8 cellular contexts compared by ENCODE assay signal in the genomic region with DNA sequence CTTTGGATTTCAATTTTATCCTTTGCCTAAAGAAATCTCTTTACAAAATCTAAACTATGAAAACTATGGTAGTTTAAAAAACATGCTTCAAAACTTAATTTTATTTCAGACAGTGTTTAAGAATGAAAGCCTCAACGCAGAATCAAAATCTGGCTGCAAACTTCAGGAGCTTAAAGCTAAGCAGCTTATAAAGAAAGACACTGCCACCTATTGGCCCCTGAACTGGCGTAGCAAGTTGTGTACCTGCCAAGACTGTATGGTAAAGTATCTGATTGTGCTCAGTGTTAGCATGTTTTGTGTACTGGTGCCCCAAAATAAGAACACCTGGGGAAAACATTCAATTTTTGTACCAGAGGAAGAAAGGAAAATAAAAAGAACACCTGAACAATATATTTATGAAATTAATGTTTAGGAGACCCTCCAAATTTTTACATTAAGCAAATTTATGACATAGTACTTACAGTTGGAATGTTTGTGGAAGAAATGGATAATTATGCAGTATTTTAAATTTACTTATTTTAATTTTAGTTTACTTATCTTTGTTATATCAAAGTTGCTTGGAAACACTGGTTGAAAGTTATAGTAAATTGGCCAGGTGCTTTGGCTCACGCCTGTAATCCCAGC.
DNase-seq lines count a peak whose midpoint lies in the region; ATAC-seq and TF ChIP-seq lines count a peak whose summit lies in the region.

No MANE protein-coding gene starts in this region.

- no peak overlapping the region for H2AFZ ChIP-seq in MM.1S (ENCODE audit: low read length)

- H3K4me3 ChIP-seq in MM.1S (ENCODE audit: low read length) (no peak overlapping the region), SK-N-MC (no peak overlapping the region)

- H3K36me3 Mint-ChIP-seq in central memory CD8-positive, alpha-beta T cell (ENCODE audit: insufficient read depth) = peaks cover 44% of the 10 kb centered on the region

- DNase-seq in COLO829 (ENCODE audit: low spot score) (peak; percentile 29), MM.1S (peak; percentile 54), SK-N-MC (ENCODE audit: low read depth, low spot score) (peak; percentile 50), medulla oblongata (ENCODE audit: extremely low spot score) (peak; percentile 24), KG1 (lab: John Stamatoyannopoulos, UW) (no peak)
- DNase-seq in central memory CD8-positive, alpha-beta T cell (ENCODE audit: low spot score in 2 of 2) = no peak

- no peak overlapping the region for H3K4me3 Mint-ChIP-seq in central memory CD8-positive, alpha-beta T cell

- H3K9me3 ChIP-seq in MM.1S (replicated peaks; ENCODE audit: insufficient read depth, low read length) = no peaks in the 10 kb centered on the region
- no peaks in the 10 kb centered on the region for H3K9me3 ChIP-seq in SK-N-MC (ENCODE audit: low read depth, low read length)

- H3K27ac ChIP-seq in MM.1S (ENCODE audit: low read length) (no peak overlapping the region), SK-N-MC (peak overlapping the region; percentile 50; the same call in 1 of the 2 replicates)

- peak; percentile 46 for TF ChIP-seq CTCF in MM.1S (IDR thresholded peaks at IDR 0.05; ENCODE audit: low read length)

- H3K4me1 Mint-ChIP-seq in central memory CD8-positive, alpha-beta T cell = no peaks in the 10 kb centered on the region

- no peaks in the 10 kb centered on the region for H4K20me1 ChIP-seq in MM.1S (ENCODE audit: insufficient read depth, low read length)

- H3K4me1 ChIP-seq in MM.1S (ENCODE audit: low read length) = no peaks in the 10 kb centered on the region

- H3K9me3 Mint-ChIP-seq in central memory CD8-positive, alpha-beta T cell = no peaks in the 10 kb centered on the region

- H3K9me2 ChIP-seq in MM.1S (replicated peaks; ENCODE audit: insufficient read depth, low read length) = no peaks in the 10 kb centered on the region

- no peak overlapping the region for H3K9ac ChIP-seq in MM.1S (ENCODE audit: low read length)
- no peak overlapping the region for H3K9ac ChIP-seq in SK-N-MC (ENCODE audit: insufficient read length)

- H3K27me3 Mint-ChIP-seq in central memory CD8-positive, alpha-beta T cell = no peaks in the 10 kb centered on the region

- no peaks in the 10 kb centered on the region for H3F3A ChIP-seq in MM.1S (ENCODE audit: insufficient read depth, low read length)

- no peak overlapping the region for H3K27ac Mint-ChIP-seq in central memory CD8-positive, alpha-beta T cell (ENCODE audit: low read depth)

- no peak overlapping the region for H3K4me2 ChIP-seq in MM.1S (ENCODE audit: low read depth, low read length)

- no peaks in the 10 kb centered on the region for H3K79me2 ChIP-seq in MM.1S (ENCODE audit: low read length)

- ATAC-seq in GM19395 (IDR thresholded peaks at IDR 0.05; ENCODE audit: unreplicated experiment) (peak; percentile 65), GM18858 (IDR thresholded peaks at IDR 0.05; ENCODE audit: unreplicated experiment) (no peak)
- ATAC-seq in central memory CD8-positive, alpha-beta T cell (replicated peaks; ENCODE audit: extremely low read depth, poor library complexity, severe bottlenecking) = peak; percentile 81

- H3K36me3 ChIP-seq in MM.1S (replicated peaks; ENCODE audit: insufficient read depth, low read length) (no peaks in the 10 kb centered on the region), SK-N-MC (ENCODE audit: insufficient read depth, low read length) (peaks cover 86% of the 10 kb centered on the region)

- no peaks in the 10 kb centered on the region for H3K27me3 ChIP-seq in MM.1S (replicated peaks; ENCODE audit: insufficient read depth, low read length)

Comparison
In these comparisons a context has a peak if more than half of its experiments do, and no peak if none do; other contexts are left out.
1. DNase-seq: peak in COLO829 (single experiment), MM.1S (single experiment), SK-N-MC (single experiment) and medulla oblongata (single experiment); none in central memory CD8-positive, alpha-beta T cell (0 of 2) and KG1 (single experiment).